ENCODE assay signal across 22 cellular contexts in the genomic region with DNA sequence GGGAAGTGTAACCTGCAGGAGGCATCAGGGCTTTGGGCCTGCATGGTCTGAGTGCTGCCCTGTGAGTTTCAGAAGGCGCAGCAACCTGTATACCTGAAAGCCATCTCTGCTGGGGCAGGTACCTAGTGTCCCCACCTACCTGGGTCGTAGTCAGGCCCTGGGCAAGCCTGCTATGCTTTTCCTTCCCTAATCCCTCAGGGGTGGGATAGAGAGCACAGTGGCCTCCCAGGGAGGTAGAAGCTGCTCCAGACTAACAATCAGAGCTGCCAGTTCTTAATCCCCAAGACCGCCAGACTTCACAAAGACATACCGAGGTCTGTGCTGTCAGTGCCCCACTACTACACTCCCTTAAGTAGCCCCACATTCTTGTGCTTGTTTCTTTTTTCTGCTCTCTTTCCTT. TPM values are rescaled to one million over a fixed set of nuclear protein-coding genes. Genes with fewer than 3 reads are reported as not detected.
DNase-seq lines count a peak whose midpoint lies in the region; ATAC-seq and TF ChIP-seq lines count a peak whose summit lies in the region.
"Had no signal": no experiment of that assay in that cellular context is flagged by ENCODE, and none has a peak within 500 bp of the region (broad histone marks: within the 10 kb centered on the region; RNA-seq: fewer than 3 reads in every experiment).

No MANE protein-coding gene starts in this region.

- H3K9me2 ChIP-seq in OCI-LY7 (ENCODE audit: insufficient read depth, low read length) = no peaks in the 10 kb centered on the region

- POLR2A ChIA-PET in MCF 10A (lab: Yijun Ruan, JAX) (interaction anchor here (0.9 to 2.3 kb wide), 2 partner anchors 20 to 39 kb away, joined by 3 to 8 read pairs; no protein-coding TSS in a partner anchor), OCI-LY7 (lab: Charles Lee) (interaction anchor here (0.6 to 3.5 kb wide), 3 partner anchors 10 to 27 kb away, joined by 3 to 24 read pairs (median 5); no protein-coding TSS in a partner anchor)

- H3K27me3 ChIP-seq in breast epithelium = no peaks in the 10 kb centered on the region
- H3K27me3 ChIP-seq in WERI-Rb-1 (ENCODE audit: insufficient read depth, low read depth, severe bottlenecking) = no peaks in the 10 kb centered on the region
- no peaks in the 10 kb centered on the region for H3K27me3 ChIP-seq in thoracic aorta (replicated peaks; ENCODE audit: insufficient read depth)
- H3K27me3 ChIP-seq: dorsolateral prefrontal cortex, gastroesophageal sphincter, SJSA1 had no signal

- peaks cover 49% of the 10 kb centered on the region for H3K4me1 Mint-ChIP-seq in MCF 10A (ENCODE audit: insufficient read depth, unreplicated experiment)

- H3K4me2 ChIP-seq in OCI-LY7 (ENCODE audit: low read length) = no peak overlapping the region
- H3K4me2 ChIP-seq: A549 had no signal

- H3K9me3 ChIP-seq in breast epithelium = peaks cover 30 to 35% of the 10 kb centered on the region in 2 donors
- H3K9me3 ChIP-seq in WERI-Rb-1 (ENCODE audit: severe bottlenecking) = no peaks in the 10 kb centered on the region
- peaks cover 18% of the 10 kb centered on the region for H3K9me3 ChIP-seq in thoracic aorta
- peaks cover 34% of the 10 kb centered on the region; the same call in 1 of the 2 replicates for H3K9me3 ChIP-seq in OCI-LY7 (ENCODE audit: low read length)

- H3K27ac ChIP-seq in breast epithelium = peak overlapping the region in 1 of 2 donors; percentile 5
- H3K27ac ChIP-seq in WERI-Rb-1 = no peak overlapping the region
- peak overlapping the region; percentile 19 to 50 for H3K27ac ChIP-seq in thoracic aorta
- no peak overlapping the region for H3K27ac ChIP-seq in OCI-LY7 (ENCODE audit: low read depth, low read length, poor library complexity, severe bottlenecking)
- H3K27ac ChIP-seq: A549, SJSA1 had no signal

- peak overlapping the region; percentile 11 for H3K27ac Mint-ChIP-seq in MCF 10A (ENCODE audit: low read depth, unreplicated experiment)
- H3K27ac Mint-ChIP-seq: progenitor cell of endocrine pancreas had no signal

- peaks cover 44% of the 10 kb centered on the region for H3K36me3 Mint-ChIP-seq in MCF 10A (ENCODE audit: insufficient read depth, unreplicated experiment)

- no peak for ATAC-seq in thoracic aorta (ENCODE audit: insufficient number of reproducible peaks, low FRiP score, low read depth)
- ATAC-seq: A549; gastroesophageal sphincter; naive thymus-derived CD8-positive, alpha-beta T cell had no signal

- intact Hi-C loops in MCF 10A (cut with micrococcal nuclease) (no loop called here), breast epithelium (cut with DNase I; ENCODE audit: low total_unique reads) (no loop called here), OCI-LY7 (cut with micrococcal nuclease; ENCODE audit: unreplicated experiment) (no loop called here)

- TF ChIP-seq POLR2A in breast epithelium (IDR thresholded peaks at IDR 0.05) = no peak

- peaks cover 100% of the 10 kb centered on the region for H3K79me2 ChIP-seq in OCI-LY7 (ENCODE audit: insufficient read depth, low read depth, low read length)

- H3K4me3 ChIP-seq in breast epithelium (no peak overlapping the region), WERI-Rb-1 (ENCODE audit: low read depth, low read length) (no peak overlapping the region), thoracic aorta (no peak overlapping the region), OCI-LY7 (ENCODE audit: low read depth, low read length, poor library complexity, severe bottlenecking) (no peak overlapping the region)
- H3K4me3 ChIP-seq: A549, dorsolateral prefrontal cortex, gastroesophageal sphincter, SJSA1, skin epidermis had no signal

- BruUV-seq in MCF 10A (replicated peaks; lab: Mats Ljungman, UMichigan) (no TSS peak), OCI-LY7 (replicated peaks; lab: Mats Ljungman, UMichigan) (no TSS peak)

- H3K27me3 Mint-ChIP-seq in MCF 10A (ENCODE audit: insufficient read depth, unreplicated experiment) = no peaks in the 10 kb centered on the region
- H3K27me3 Mint-ChIP-seq: IgD-negative memory B cell; naive thymus-derived CD8-positive, alpha-beta T cell; progenitor cell of endocrine pancreas had no signal

- H3K36me3 ChIP-seq in breast epithelium = no peaks in the 10 kb centered on the region
- H3K36me3 ChIP-seq in WERI-Rb-1 = peaks cover 4% of the 10 kb centered on the region
- peaks cover 6% of the 10 kb centered on the region for H3K36me3 ChIP-seq in thoracic aorta
- H3K36me3 ChIP-seq in OCI-LY7 (ENCODE audit: insufficient read depth, low read length) = peaks cover 88% of the 10 kb centered on the region

- DNase-seq in MCF 10A (ENCODE audit: unreplicated experiment) (no peak), breast epithelium (ENCODE audit: low spot score in 2 of 2) (no peak), WERI-Rb-1 (peak; percentile 24), islet precursor cell (peak; percentile 54), thoracic aorta (ENCODE audit: low spot score) (no peak), OCI-LY7 (ENCODE audit: low spot score) (no peak), DMS79 treated with DMSO at 0.1 percent for 48 hours (lab: John Stamatoyannopoulos, UW) (no peak), globus pallidus (ENCODE audit: low spot score) (no peak)
- DNase-seq: C1 segment of cervical spinal cord; DMS153; dorsolateral prefrontal cortex; naive thymus-derived CD8-positive, alpha-beta T cell; NCI-H2029; NCI-H510A; stimulated activated CD4-positive, alpha-beta T cell treated with anti-CD3 and anti-CD28 coated beads, Interleukin-4, amount 100 ng/mL, for 24 hours; T1000 had no signal

- H2AFZ ChIP-seq in OCI-LY7 (ENCODE audit: low read length) = no peak overlapping the region

- CTCF ChIA-PET in MCF 10A (lab: Yijun Ruan, JAX) (no interaction called here), OCI-LY7 (lab: Charles Lee; ENCODE audit: unreplicated experiment) (no interaction called here)

- no peak for TF ChIP-seq CTCF in MCF 10A (IDR thresholded peaks at IDR 0.05; ENCODE audit: unreplicated experiment)
- TF ChIP-seq CTCF in breast epithelium (IDR thresholded peaks at IDR 0.05) = no peak
- no peak for TF ChIP-seq CTCF in WERI-Rb-1 (IDR thresholded peaks at IDR 0.05; ENCODE audit: low read depth, low read length)
- TF ChIP-seq CTCF in thoracic aorta (IDR thresholded peaks at IDR 0.05) = no peak
- no peak for TF ChIP-seq CTCF in OCI-LY7 (conservative IDR thresholded peaks at IDR 0.05; ENCODE audit: low read length)

- no peak overlapping the region for H3K4me3 Mint-ChIP-seq in MCF 10A (ENCODE audit: unreplicated experiment)

- peaks cover 0 to 12% of the 10 kb centered on the region in 2 donors for H3K4me1 ChIP-seq in breast epithelium
- H3K4me1 ChIP-seq in thoracic aorta (ENCODE audit: control insufficient read depth in 1 of 2, low read depth in 2 of 2) = peaks cover 34 to 44% of the 10 kb centered on the region in 2 donors
- peaks cover 34% of the 10 kb centered on the region for H3K4me1 ChIP-seq in OCI-LY7 (ENCODE audit: insufficient read depth, low read length, poor library complexity, severe bottlenecking)
- H3K4me1 ChIP-seq: SJSA1 had no signal

- peaks cover 9% of the 10 kb centered on the region for H3K9me3 Mint-ChIP-seq in MCF 10A (ENCODE audit: unreplicated experiment)

- 0 out of 2 replicates have a peak, but pooled peaks cover 8% of the 10 kb centered on the region for H4K20me1 ChIP-seq in OCI-LY7 (ENCODE audit: insufficient read depth, low read length)

RNA-seq across cellular contexts. Expression of a gene that starts 52.0 kb away (rescaled TPM):
- 55.5 and 64.1 TPM in 2 replicates for total RNA-seq in MCF 10A (2022)
- 100 to 1,000 TPM; 178 to 366 (median 186) TPM for total RNA-seq in breast epithelium
- 100 to 1,000 TPM; 146 to 168 TPM for total RNA-seq in thoracic aorta
- 113 and 135 TPM in 2 replicates for total RNA-seq in OCI-LY7 (2014; rRNA removed; shearing (Covaris generic))
- 173 and 176 TPM in 2 replicates for total RNA-seq in OCI-LY7 (2022)

RNA-seq across cellular contexts. Expression of a gene that starts 52.1 kb away (rescaled TPM):
- total RNA-seq in MCF 10A (2022) (0.56 and 0.68 TPM in 2 replicates), breast epithelium (1 to 10 TPM in 1 of 3 donors, under 1 TPM in 2; 0.44 to 1.1 (median 0.66) TPM), thoracic aorta (under 1 TPM; 0.14 TPM), OCI-LY7 (2022) (5.1 and 5.5 TPM in 2 replicates)
- 2.4 and 3.8 TPM in 2 replicates for total RNA-seq in OCI-LY7 (2014; rRNA removed; shearing (Covaris generic))

Comparison
In these comparisons a context has a peak if more than half of its experiments do, and no peak if none do; other contexts are left out.
1. DNase-seq: peak in WERI-Rb-1 (single experiment) and islet precursor cell (single experiment); none in MCF 10A (single experiment), breast epithelium (0 of 2), thoracic aorta (single experiment), OCI-LY7 (single experiment), DMS79 treated with DMSO at 0.1 percent for 48 hours (single experiment) and globus pallidus (single experiment).
2. H3K27ac ChIP-seq: peak in thoracic aorta (2 of 2); none in WERI-Rb-1 (single experiment) and OCI-LY7 (single experiment).